ENCODE assay signal across 27 cellular contexts in genomic region chr2:200533754-200534153, GRCh38. TPM values are rescaled to one million over a fixed set of nuclear protein-coding genes. Genes with fewer than 3 reads are reported as not detected.
"Had no signal": no experiment of that assay in that cellular context is flagged by ENCODE, and none has a peak within 500 bp of the region (broad histone marks: within the 10 kb centered on the region; RNA-seq: fewer than 3 reads in every experiment).

No MANE protein-coding gene starts in this region.

- H3K27ac Mint-ChIP-seq: activated CD4-positive, alpha-beta memory T cell treated with anti-CD3 and anti-CD28 coated beads for 36 hours; activated CD4-positive, alpha-beta T cell treated with anti-CD3 and anti-CD28 coated beads for 36 hours; activated CD4-positive, alpha-beta T cell treated with anti-CD3 and anti-CD28 coated beads, Interleukin-2, amount 10 ng/mL, durations not matched to agents 24 days and 14 days; activated naive CD4-positive, alpha-beta T cell treated with anti-CD3 and anti-CD28 coated beads, Interleukin-2, amount 10 ng/mL, durations not matched to agents 7 days and 5 days; activated naive CD4-positive, alpha-beta T cell treated with anti-CD3 and anti-CD28 coated beads, Interleukin-2, amount 50 U/mL, for 72 hours; activated naive CD8-positive, alpha-beta T cell treated with anti-CD3 and anti-CD28 coated beads, Interleukin-2, amount 10 ng/mL, durations not matched to agents 7 days and 5 days; activated T-cell treated with anti-CD3 and anti-CD28 coated beads, Interleukin-2, amount 50 U/mL, for 24 hours; activated T-cell treated with anti-CD3 and anti-CD28 coated beads, Interleukin-2, amount 50 U/mL, for 72 hours; effector memory CD8-positive, alpha-beta T cell had no signal

- H3K9me3 ChIP-seq: body of pancreas, esophagus muscularis mucosa, gastrocnemius medialis had no signal

- ATAC-seq: activated CD4-positive, alpha-beta T cell treated with anti-CD3 and anti-CD28 coated beads for 36 hours; activated naive CD4-positive, alpha-beta T cell treated with anti-CD3 and anti-CD28 coated beads, Interleukin-2, amount 50 U/mL, for 72 hours; activated T-cell treated with anti-CD3 and anti-CD28 coated beads, Interleukin-2, amount 50 U/mL, for 72 hours; body of pancreas; effector memory CD8-positive, alpha-beta T cell; gastrocnemius medialis had no signal

- H3K4me3 ChIP-seq: body of pancreas, esophagus muscularis mucosa, gastrocnemius medialis had no signal

- H3K4me1 Mint-ChIP-seq: activated CD4-positive, alpha-beta T cell treated with anti-CD3 and anti-CD28 coated beads for 36 hours had no signal

- H3K27me3 Mint-ChIP-seq: activated CD4-positive, alpha-beta memory T cell treated with anti-CD3 and anti-CD28 coated beads for 36 hours; activated CD4-positive, alpha-beta T cell treated with anti-CD3 and anti-CD28 coated beads for 36 hours; activated CD4-positive, alpha-beta T cell treated with anti-CD3 and anti-CD28 coated beads, Interleukin-2, amount 10 ng/mL, durations not matched to agents 24 days and 14 days; activated naive CD4-positive, alpha-beta T cell treated with anti-CD3 and anti-CD28 coated beads, Interleukin-2, amount 10 ng/mL, durations not matched to agents 7 days and 5 days; activated naive CD8-positive, alpha-beta T cell treated with anti-CD3 and anti-CD28 coated beads, Interleukin-2, amount 10 ng/mL, durations not matched to agents 7 days and 5 days; activated T-cell treated with anti-CD3 and anti-CD28 coated beads, Interleukin-2, amount 50 U/mL, for 24 hours; effector memory CD8-positive, alpha-beta T cell had no signal

- H3K27me3 ChIP-seq: body of pancreas, esophagus muscularis mucosa, gastrocnemius medialis had no signal

- DNase-seq: activated CD4-positive, alpha-beta memory T cell treated with anti-CD3 and anti-CD28 coated beads for 36 hours; activated CD4-positive, alpha-beta T cell treated with anti-CD3 and anti-CD28 coated beads for 36 hours; activated CD4-positive, alpha-beta T cell treated with anti-CD3 and anti-CD28 coated beads, Interleukin-2, amount 10 ng/mL, durations not matched to agents 24 days and 14 days; activated CD4-positive, CD25-positive, alpha-beta regulatory T cell; activated CD4-positive, CD25-positive, alpha-beta regulatory T cell treated with anti-CD3 and anti-CD28 coated beads, Interleukin-2, amount 50 U/mL, for 72 hours; activated CD8-positive, alpha-beta memory T cell treated with anti-CD3 and anti-CD28 coated beads, Interleukin-2, amount 50 U/mL, for 48 hours; activated gamma-delta T cell; activated naive CD4-positive, alpha-beta T cell; activated naive CD4-positive, alpha-beta T cell treated with anti-CD3 and anti-CD28 coated beads, Interleukin-2, amount 10 ng/mL, durations not matched to agents 7 days and 5 days; activated naive CD8-positive, alpha-beta T cell treated with anti-CD3 and anti-CD28 coated beads, Interleukin-2, amount 10 ng/mL, durations not matched to agents 7 days and 5 days; activated T-cell treated with anti-CD3 and anti-CD28 coated beads for 4 hours; activated T-cell treated with anti-CD3 and anti-CD28 coated beads, Interleukin-2, amount 50 U/mL, for 24 hours; activated T-cell treated with anti-CD3 and anti-CD28 coated beads, Interleukin-2, amount 50 U/mL, for 72 hours; amygdala; aorta; body of pancreas; caudate nucleus; cortex of kidney; dermis blood vessel endothelial cell; effector CD4-positive, alpha-beta T cell; effector memory CD8-positive, alpha-beta T cell; erythroblast; foreskin fibroblast; gastrocnemius medialis; T-helper 2 cell had no signal

- H3K27ac ChIP-seq: body of pancreas, esophagus muscularis mucosa, gastrocnemius medialis had no signal

- H3K4me3 Mint-ChIP-seq: activated CD4-positive, alpha-beta memory T cell treated with anti-CD3 and anti-CD28 coated beads for 36 hours; activated CD4-positive, alpha-beta T cell treated with anti-CD3 and anti-CD28 coated beads for 36 hours; activated CD4-positive, alpha-beta T cell treated with anti-CD3 and anti-CD28 coated beads, Interleukin-2, amount 10 ng/mL, durations not matched to agents 24 days and 14 days; activated naive CD4-positive, alpha-beta T cell treated with anti-CD3 and anti-CD28 coated beads, Interleukin-2, amount 10 ng/mL, durations not matched to agents 7 days and 5 days; activated naive CD8-positive, alpha-beta T cell treated with anti-CD3 and anti-CD28 coated beads, Interleukin-2, amount 10 ng/mL, durations not matched to agents 7 days and 5 days; activated T-cell treated with anti-CD3 and anti-CD28 coated beads, Interleukin-2, amount 50 U/mL, for 24 hours; activated T-cell treated with anti-CD3 and anti-CD28 coated beads, Interleukin-2, amount 50 U/mL, for 72 hours; effector memory CD8-positive, alpha-beta T cell had no signal

- H3K36me3 ChIP-seq: esophagus muscularis mucosa, gastrocnemius medialis had no signal

- H3K9me3 Mint-ChIP-seq: activated CD4-positive, alpha-beta memory T cell treated with anti-CD3 and anti-CD28 coated beads for 36 hours; activated CD4-positive, alpha-beta T cell treated with anti-CD3 and anti-CD28 coated beads, Interleukin-2, amount 10 ng/mL, durations not matched to agents 24 days and 14 days; activated naive CD4-positive, alpha-beta T cell treated with anti-CD3 and anti-CD28 coated beads, Interleukin-2, amount 10 ng/mL, durations not matched to agents 7 days and 5 days; activated naive CD4-positive, alpha-beta T cell treated with anti-CD3 and anti-CD28 coated beads, Interleukin-2, amount 50 U/mL, for 72 hours; activated naive CD8-positive, alpha-beta T cell treated with anti-CD3 and anti-CD28 coated beads, Interleukin-2, amount 10 ng/mL, durations not matched to agents 7 days and 5 days; activated T-cell treated with anti-CD3 and anti-CD28 coated beads, Interleukin-2, amount 50 U/mL, for 24 hours; activated T-cell treated with anti-CD3 and anti-CD28 coated beads, Interleukin-2, amount 50 U/mL, for 72 hours; effector memory CD8-positive, alpha-beta T cell had no signal

- H3K4me1 ChIP-seq: body of pancreas, esophagus muscularis mucosa, gastrocnemius medialis had no signal

RNA-seq across cellular contexts. Expression of gene AOX1, which starts 52.1 kb away (rescaled TPM):
- total RNA-seq: activated naive CD8-positive, alpha-beta T cell treated with anti-CD3 and anti-CD28 coated beads, Interleukin-2, amount 10 ng/mL, durations not matched to agents 7 days and 5 days had no signal
